15 cellular contexts compared by ENCODE assay signal in the genomic region with DNA sequence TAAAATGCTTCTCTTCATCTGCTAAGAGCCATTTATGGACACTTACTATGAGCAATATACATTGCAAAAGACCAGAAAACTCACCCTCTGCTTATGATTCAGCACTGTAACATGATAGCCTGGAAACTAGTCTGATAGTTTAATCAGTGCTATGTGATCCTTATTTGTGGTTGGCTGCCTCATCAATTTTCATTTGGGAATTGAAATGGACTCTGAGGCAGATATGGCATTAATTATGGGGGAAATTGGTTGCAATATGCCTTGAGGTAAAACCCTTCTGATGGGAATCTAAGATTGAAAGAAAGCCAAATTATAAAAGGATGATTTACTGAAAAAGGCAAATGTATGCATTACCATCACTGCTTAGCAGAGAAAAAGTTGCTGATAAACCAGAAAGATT. TPM values are rescaled to one million over a fixed set of nuclear protein-coding genes. Genes with fewer than 3 reads are reported as not detected.
DNase-seq lines count a peak whose midpoint lies in the region; TF ChIP-seq lines count a peak whose summit lies in the region.
"Had no signal": no experiment of that assay in that cellular context is flagged by ENCODE, and none has a peak within 500 bp of the region (broad histone marks: within the 10 kb centered on the region; RNA-seq: fewer than 3 reads in every experiment).

No MANE protein-coding gene starts in this region.

- intact Hi-C loops in prostate gland (cut with DNase I), result no loop called here

- POLR2A ChIA-PET in AG04449 (lab: Yijun Ruan, JAX), result no interaction called here

- in situ Hi-C loops in GM23248 (cut with MboI), result no loop called here

- no peak overlapping the region for H3K9ac ChIP-seq in GM23248

- no peaks in the 10 kb centered on the region for H3K79me2 ChIP-seq in GM23248 (ENCODE audit: insufficient read depth)

- H3K9me3 ChIP-seq in GM23248 (ENCODE audit: low read depth), result no peaks in the 10 kb centered on the region
- H3K9me3 ChIP-seq in right atrium auricular region, result no peaks in the 10 kb centered on the region
- no peaks in the 10 kb centered on the region for H3K9me3 ChIP-seq in prostate gland
- H3K9me3 ChIP-seq in WERI-Rb-1 (ENCODE audit: severe bottlenecking), result no peaks in the 10 kb centered on the region
- H3K9me3 ChIP-seq: suprapubic skin had no signal

- H3K4me1 ChIP-seq in GM23248 (ENCODE audit: insufficient read depth) (peaks cover 26% of the 10 kb centered on the region), right atrium auricular region (no peaks in the 10 kb centered on the region), prostate gland (replicated peaks) (no peaks in the 10 kb centered on the region)
- H3K4me1 ChIP-seq: suprapubic skin had no signal

- peak overlapping the region; percentile 28 for H3K4me2 ChIP-seq in GM23248 (ENCODE audit: unreplicated experiment)

- H3K9me2 ChIP-seq in GM23248 (ENCODE audit: insufficient read depth), result no peaks in the 10 kb centered on the region

- CTCF ChIA-PET in AG04449 (lab: Yijun Ruan, JAX), result no interaction called here

- H3K27ac ChIP-seq in GM23248, result peak overlapping the region; percentile 20
- no peak overlapping the region for H3K27ac ChIP-seq in right atrium auricular region
- H3K27ac ChIP-seq in prostate gland, result no peak overlapping the region
- H3K27ac ChIP-seq in WERI-Rb-1, result no peak overlapping the region
- H3K27ac ChIP-seq: suprapubic skin had no signal

- DNase-seq in AG04449 (ENCODE audit: low read depth, low spot score) (peak; percentile 67), GM23248 (peak; percentile 89), RPMI7951 (ENCODE audit: low read depth) (peak; percentile 87), fibroblast of peridontal ligament (ENCODE audit: extremely low read depth) (peak; percentile 98), right atrium auricular region (ENCODE audit: low spot score) (no peak), prostate gland (ENCODE audit: low spot score) (no peak), WERI-Rb-1 (no peak), A172 (ENCODE audit: low spot score) (no peak)
- DNase-seq: activated CD4-positive, alpha-beta memory T cell treated with anti-CD3 and anti-CD28 coated beads for 36 hours; C1 segment of cervical spinal cord; effector memory CD4-positive, alpha-beta T cell; Kasumi-1; NCI-H82 had no signal

- H4K20me1 ChIP-seq in GM23248 (ENCODE audit: insufficient read depth), result no peaks in the 10 kb centered on the region

- H3F3A ChIP-seq in GM23248 (ENCODE audit: insufficient read depth), result peaks cover 17% of the 10 kb centered on the region

- H3K27me3 ChIP-seq in GM23248 (replicated peaks; ENCODE audit: insufficient read depth) (no peaks in the 10 kb centered on the region), right atrium auricular region (no peaks in the 10 kb centered on the region), prostate gland (replicated peaks; ENCODE audit: insufficient read depth) (no peaks in the 10 kb centered on the region), WERI-Rb-1 (ENCODE audit: insufficient read depth, low read depth, severe bottlenecking) (no peaks in the 10 kb centered on the region)
- H3K27me3 ChIP-seq: suprapubic skin had no signal

- TF ChIP-seq POLR2A in prostate gland (IDR thresholded peaks at IDR 0.05), result no peak

- H3K36me3 ChIP-seq in GM23248 (ENCODE audit: low read depth) (no peaks in the 10 kb centered on the region), right atrium auricular region (no peaks in the 10 kb centered on the region), prostate gland (no peaks in the 10 kb centered on the region), WERI-Rb-1 (no peaks in the 10 kb centered on the region)
- H3K36me3 ChIP-seq: suprapubic skin had no signal

- TF ChIP-seq CTCF in AG04449 (IDR thresholded peaks at IDR 0.05; ENCODE audit: insufficient read depth, low read length, missing control alignments) (no peak), right atrium auricular region (IDR thresholded peaks at IDR 0.05) (no peak), prostate gland (IDR thresholded peaks at IDR 0.05) (no peak), WERI-Rb-1 (IDR thresholded peaks at IDR 0.05; ENCODE audit: low read depth, low read length) (no peak)

- H2AFZ ChIP-seq in GM23248, result no peak overlapping the region

- no peak overlapping the region for H3K4me3 ChIP-seq in AG04449 (ENCODE audit: low read depth, low read length)
- H3K4me3 ChIP-seq in GM23248, result no peak overlapping the region
- no peak overlapping the region for H3K4me3 ChIP-seq in right atrium auricular region
- no peak overlapping the region for H3K4me3 ChIP-seq in prostate gland
- no peak overlapping the region for H3K4me3 ChIP-seq in WERI-Rb-1 (ENCODE audit: low read depth, low read length)
- H3K4me3 ChIP-seq: suprapubic skin had no signal

RNA-seq across cellular contexts. Expression of gene FAM216B, which starts 33.5 kb away (rescaled TPM):
- total RNA-seq in GM23248 (2014; rRNA removed; shearing (Covaris generic)), result not detected in 2 replicates
- polyA plus RNA-seq in GM23248 (2016; fragmentation: Nextera tagmentation; extraction: Ambion mirVana), result not detected in 2 replicates
- not detected in 2 replicates for total RNA-seq in RPMI7951 (2014; rRNA removed; shearing (Covaris generic))
- 10 to 100 TPM; 22.0 to 23.5 TPM for total RNA-seq in right atrium auricular region
- not detected for total RNA-seq in prostate gland
- not detected in 2 replicates for total RNA-seq in A172 (2014; rRNA removed; shearing (Covaris generic))
- total RNA-seq: activated CD4-positive, alpha-beta memory T cell treated with anti-CD3 and anti-CD28 coated beads for 36 hours; mononuclear cell; suprapubic skin had no signal

Comparison
In these comparisons a context has a peak if more than half of its experiments do, and no peak if none do; other contexts are left out.
1. DNase-seq: peak in AG04449 (single experiment), GM23248 (single experiment), RPMI7951 (single experiment) and fibroblast of peridontal ligament (single experiment); none in right atrium auricular region (single experiment), prostate gland (single experiment), WERI-Rb-1 (single experiment) and A172 (single experiment).
2. RNA of gene FAM216B, which starts 33.5 kb away (total RNA-seq): 22.0 to 23.5 TPM in right atrium auricular region; not detected in GM23248, not detected in RPMI7951, not detected in prostate gland and not detected in A172; every median in the first group is over 10 times any median in the second.